ENCODE assay signal across 8 cellular contexts in the genomic region with DNA sequence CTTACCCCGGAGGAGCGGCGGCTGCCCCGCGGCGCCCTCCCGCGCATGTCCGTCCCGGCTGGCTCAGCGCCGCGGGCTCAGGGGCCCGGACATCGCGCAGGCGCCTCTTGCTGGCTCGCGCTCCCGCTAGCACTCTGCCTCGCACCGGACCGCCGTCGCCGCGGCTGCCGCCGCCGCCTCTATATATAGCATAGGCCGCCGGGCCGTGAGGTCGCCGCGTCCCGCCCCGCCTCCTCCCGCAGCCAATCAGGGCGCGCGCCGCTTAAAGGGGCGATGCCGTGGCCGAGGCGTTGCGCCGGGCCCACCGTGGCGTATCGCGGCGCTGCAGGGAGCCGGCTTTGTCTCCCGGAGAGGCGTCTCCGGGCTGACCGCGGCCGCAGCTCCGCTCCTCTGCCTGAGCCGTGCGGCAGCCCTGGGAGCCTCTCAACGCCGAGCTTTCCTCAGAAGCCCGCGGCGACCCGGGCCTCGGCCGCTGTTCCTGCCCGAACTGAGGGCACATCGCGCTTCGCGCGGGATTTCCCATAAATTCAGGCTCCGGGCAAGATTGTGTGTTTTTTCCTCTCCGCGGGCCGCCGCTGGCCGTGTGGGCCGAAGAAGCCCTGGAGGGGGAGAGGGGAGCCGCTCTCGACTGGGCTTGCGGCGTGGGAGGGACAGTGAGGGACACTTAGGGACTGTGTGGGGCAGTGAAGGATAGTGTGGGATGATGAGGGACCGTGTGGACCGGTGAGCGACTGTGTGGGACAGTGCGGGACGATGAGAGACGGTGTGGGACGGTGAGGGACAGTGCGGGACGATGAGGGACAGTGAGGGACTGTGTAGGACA. TPM values are rescaled to one million over a fixed set of nuclear protein-coding genes. Genes with fewer than 3 reads are reported as not detected.
A peak's percentile ranks its signal among the peaks of the same experiment; 100 is the strongest.
DNase-seq lines count a peak whose midpoint lies in the region; ATAC-seq and TF ChIP-seq lines count a peak whose summit lies in the region.

A gene with protein sequence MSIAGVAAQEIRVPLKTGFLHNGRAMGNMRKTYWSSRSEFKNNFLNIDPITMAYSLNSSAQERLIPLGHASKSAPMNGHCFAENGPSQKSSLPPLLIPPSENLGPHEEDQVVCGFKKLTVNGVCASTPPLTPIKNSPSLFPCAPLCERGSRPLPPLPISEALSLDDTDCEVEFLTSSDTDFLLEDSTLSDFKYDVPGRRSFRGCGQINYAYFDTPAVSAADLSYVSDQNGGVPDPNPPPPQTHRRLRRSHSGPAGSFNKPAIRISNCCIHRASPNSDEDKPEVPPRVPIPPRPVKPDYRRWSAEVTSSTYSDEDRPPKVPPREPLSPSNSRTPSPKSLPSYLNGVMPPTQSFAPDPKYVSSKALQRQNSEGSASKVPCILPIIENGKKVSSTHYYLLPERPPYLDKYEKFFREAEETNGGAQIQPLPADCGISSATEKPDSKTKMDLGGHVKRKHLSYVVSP (minus strand): TSS at position 157 of the 823 bp plus-strand sequence. CDS start 10,690 bp downstream, outside the sequence.

- H3K36me3 ChIP-seq in esophagus muscularis mucosa (no peaks in the 10 kb centered on the region), muscle layer of colon (ENCODE audit: insufficient read depth, low read length) (no peaks in the 10 kb centered on the region)

- H3K27ac Mint-ChIP-seq in activated T-helper 1 cell treated with anti-CD3 and anti-CD28 coated beads, Interleukin-12 subunit alpha, Interleukin-12 subunit beta, Interleukin-2, Interleukin-4 antibody, amounts not matched to agents 30 ng/mL and 10 ng/mL and 1 ng/mL, durations not matched to agents 14 hours and 24 hours and 36 hours = peak within 1 kb of the TSS; percentile 32

- H3K4me1 ChIP-seq in esophagus muscularis mucosa (peaks cover 38 to 61% (median 53%) of the 10 kb centered on the region in 4 donors), muscle layer of colon (ENCODE audit: insufficient read depth, low read length) (peaks cover 51% of the 10 kb centered on the region)

- peak in 1 of 3 experiments; percentile 27 for TF ChIP-seq CTCF in esophagus muscularis mucosa (IDR thresholded peaks at IDR 0.05)

- peak within 1 kb of the TSS; percentile 89 to 97 (median 92) for H3K4me3 ChIP-seq in esophagus muscularis mucosa
- H3K4me3 ChIP-seq in muscle layer of colon (ENCODE audit: low read depth in 1 of 2, low read length in 2 of 2) = peak within 1 kb of the TSS; percentile 51 to 78

- DNase-seq in C1 segment of cervical spinal cord (lab: John Stamatoyannopoulos, UW) = peak; percentile 54 to 97 (median 91)
- DNase-seq in HPDE6-E6E7 (ENCODE audit: extremely low spot score) = peak; percentile 70
- peak; percentile 34 for DNase-seq in OCI-M2 (lab: John Stamatoyannopoulos, UW; ENCODE audit: unreplicated experiment)
- DNase-seq in activated T-helper 1 cell treated with anti-CD3 and anti-CD28 coated beads, Interleukin-12 subunit alpha, Interleukin-12 subunit beta, Interleukin-2, Interleukin-4 antibody, amounts not matched to agents 30 ng/mL and 10 ng/mL and 1 ng/mL, durations not matched to agents 14 hours and 24 hours and 36 hours (ENCODE audit: low spot score) = peak; percentile 83
- peak; percentile 98 for DNase-seq in esophagus muscularis mucosa (ENCODE audit: extremely low spot score)
- peak; percentile 92 for DNase-seq in stimulated activated CD8-positive, alpha-beta memory T cell treated with anti-CD3 and anti-CD28 coated beads, Interleukin-4, amount 100 ng/mL, for 48 hours

- intact Hi-C loops in activated T-helper 1 cell treated with anti-CD3 and anti-CD28 coated beads, Interleukin-12 subunit alpha, Interleukin-12 subunit beta, Interleukin-2, Interleukin-4 antibody, amounts not matched to agents 30 ng/mL and 10 ng/mL and 1 ng/mL, durations not matched to agents 14 hours and 24 hours and 36 hours (cut with micrococcal nuclease) = loop anchor here (1.0 kb wide), 3 partner anchors 71 to 291 kb away; no protein-coding TSS in a partner anchor
- intact Hi-C loops in esophagus muscularis mucosa (cut with DNase I) = loop anchor here (5.0 kb wide), 2 partner anchors 96 to 176 kb away; no protein-coding TSS in a partner anchor

- peaks cover 52% of the 10 kb centered on the region for H3K27me3 Mint-ChIP-seq in activated T-helper 1 cell treated with anti-CD3 and anti-CD28 coated beads, Interleukin-12 subunit alpha, Interleukin-12 subunit beta, Interleukin-2, Interleukin-4 antibody, amounts not matched to agents 30 ng/mL and 10 ng/mL and 1 ng/mL, durations not matched to agents 14 hours and 24 hours and 36 hours (ENCODE audit: insufficient read depth)

- ATAC-seq in GM19438 (IDR thresholded peaks at IDR 0.05; ENCODE audit: low read depth, unreplicated experiment) = peak; percentile 90

- H3K36me3 Mint-ChIP-seq in activated T-helper 1 cell treated with anti-CD3 and anti-CD28 coated beads, Interleukin-12 subunit alpha, Interleukin-12 subunit beta, Interleukin-2, Interleukin-4 antibody, amounts not matched to agents 30 ng/mL and 10 ng/mL and 1 ng/mL, durations not matched to agents 14 hours and 24 hours and 36 hours (ENCODE audit: low read depth) = peaks cover 5% of the 10 kb centered on the region

- no peaks in the 10 kb centered on the region for H3K27me3 ChIP-seq in esophagus muscularis mucosa
- no peaks in the 10 kb centered on the region for H3K27me3 ChIP-seq in muscle layer of colon (ENCODE audit: control insufficient read depth in 1 of 2, insufficient read depth in 2 of 2, low read length in 2 of 2)

- H3K9me3 Mint-ChIP-seq in activated T-helper 1 cell treated with anti-CD3 and anti-CD28 coated beads, Interleukin-12 subunit alpha, Interleukin-12 subunit beta, Interleukin-2, Interleukin-4 antibody, amounts not matched to agents 30 ng/mL and 10 ng/mL and 1 ng/mL, durations not matched to agents 14 hours and 24 hours and 36 hours = no peaks in the 10 kb centered on the region

- peak within 1 kb of the TSS; percentile 84 for H3K4me3 Mint-ChIP-seq in activated T-helper 1 cell treated with anti-CD3 and anti-CD28 coated beads, Interleukin-12 subunit alpha, Interleukin-12 subunit beta, Interleukin-2, Interleukin-4 antibody, amounts not matched to agents 30 ng/mL and 10 ng/mL and 1 ng/mL, durations not matched to agents 14 hours and 24 hours and 36 hours

- TF ChIP-seq EP300 in esophagus muscularis mucosa (IDR thresholded peaks at IDR 0.05) = peak; percentile 3

- WGBS in esophagus muscularis mucosa = 16% methylated on average over 17 of the region's 98 CpGs

- H3K9ac ChIP-seq in muscle layer of colon (ENCODE audit: low read length) = peak within 1 kb of the TSS; percentile 69

- no peaks in the 10 kb centered on the region for H3K9me3 ChIP-seq in esophagus muscularis mucosa
- H3K9me3 ChIP-seq in muscle layer of colon (ENCODE audit: low read length) = no peaks in the 10 kb centered on the region

- peak; percentile 96 for TF ChIP-seq POLR2A in esophagus muscularis mucosa (IDR thresholded peaks at IDR 0.05; ENCODE audit: low read depth)

- peaks cover 12% of the 10 kb centered on the region for H3K4me1 Mint-ChIP-seq in activated T-helper 1 cell treated with anti-CD3 and anti-CD28 coated beads, Interleukin-12 subunit alpha, Interleukin-12 subunit beta, Interleukin-2, Interleukin-4 antibody, amounts not matched to agents 30 ng/mL and 10 ng/mL and 1 ng/mL, durations not matched to agents 14 hours and 24 hours and 36 hours (ENCODE audit: low read depth)

- H3K27ac ChIP-seq in esophagus muscularis mucosa (replicated peaks in 1 of 4) (peak within 1 kb of the TSS; percentile 90 to 98 (median 95)), muscle layer of colon (ENCODE audit: low read depth, low read length) (peak within 1 kb of the TSS; percentile 87)

RNA-seq across cellular contexts. Expression of the gene that starts here (rescaled TPM):
- total RNA-seq in activated T-helper 1 cell treated with anti-CD3 and anti-CD28 coated beads, Interleukin-12 subunit alpha, Interleukin-12 subunit beta, Interleukin-2, Interleukin-4 antibody, amounts not matched to agents 30 ng/mL and 10 ng/mL and 1 ng/mL, durations not matched to agents 14 hours and 24 hours and 36 hours = 1.6 and 3.2 TPM in 2 replicates
- 100 to 1,000 TPM; 308 to 587 (median 435) TPM for total RNA-seq in esophagus muscularis mucosa

Comparison
In these comparisons a context has a peak if more than half of its experiments do, and no peak if none do; other contexts are left out.
1. Peak in every context shown above with its lines: DNase-seq, ATAC-seq, H3K4me3 ChIP-seq and H3K27ac ChIP-seq.
2. RNA of the gene that starts here (total RNA-seq): 308 to 587 TPM in esophagus muscularis mucosa; 1.6 to 3.2 TPM in activated T-helper 1 cell treated with anti-CD3 and anti-CD28 coated beads, Interleukin-12 subunit alpha, Interleukin-12 subunit beta, Interleukin-2, Interleukin-4 antibody, amounts not matched to agents 30 ng/mL and 10 ng/mL and 1 ng/mL, durations not matched to agents 14 hours and 24 hours and 36 hours; every median in the first group is over 10 times any median in the second.
3. DNase-seq: peak in every context shown above with its lines; median percentile 98 in esophagus muscularis mucosa; 92 in stimulated activated CD8-positive, alpha-beta memory T cell treated with anti-CD3 and anti-CD28 coated beads, Interleukin-4, amount 100 ng/mL, for 48 hours; 91 in C1 segment of cervical spinal cord; 83 in activated T-helper 1 cell treated with anti-CD3 and anti-CD28 coated beads, Interleukin-12 subunit alpha, Interleukin-12 subunit beta, Interleukin-2, Interleukin-4 antibody, amounts not matched to agents 30 ng/mL and 10 ng/mL and 1 ng/mL, durations not matched to agents 14 hours and 24 hours and 36 hours; 70 in HPDE6-E6E7; 34 in OCI-M2.